8 cellular contexts compared by ENCODE assay signal in the genomic region with DNA sequence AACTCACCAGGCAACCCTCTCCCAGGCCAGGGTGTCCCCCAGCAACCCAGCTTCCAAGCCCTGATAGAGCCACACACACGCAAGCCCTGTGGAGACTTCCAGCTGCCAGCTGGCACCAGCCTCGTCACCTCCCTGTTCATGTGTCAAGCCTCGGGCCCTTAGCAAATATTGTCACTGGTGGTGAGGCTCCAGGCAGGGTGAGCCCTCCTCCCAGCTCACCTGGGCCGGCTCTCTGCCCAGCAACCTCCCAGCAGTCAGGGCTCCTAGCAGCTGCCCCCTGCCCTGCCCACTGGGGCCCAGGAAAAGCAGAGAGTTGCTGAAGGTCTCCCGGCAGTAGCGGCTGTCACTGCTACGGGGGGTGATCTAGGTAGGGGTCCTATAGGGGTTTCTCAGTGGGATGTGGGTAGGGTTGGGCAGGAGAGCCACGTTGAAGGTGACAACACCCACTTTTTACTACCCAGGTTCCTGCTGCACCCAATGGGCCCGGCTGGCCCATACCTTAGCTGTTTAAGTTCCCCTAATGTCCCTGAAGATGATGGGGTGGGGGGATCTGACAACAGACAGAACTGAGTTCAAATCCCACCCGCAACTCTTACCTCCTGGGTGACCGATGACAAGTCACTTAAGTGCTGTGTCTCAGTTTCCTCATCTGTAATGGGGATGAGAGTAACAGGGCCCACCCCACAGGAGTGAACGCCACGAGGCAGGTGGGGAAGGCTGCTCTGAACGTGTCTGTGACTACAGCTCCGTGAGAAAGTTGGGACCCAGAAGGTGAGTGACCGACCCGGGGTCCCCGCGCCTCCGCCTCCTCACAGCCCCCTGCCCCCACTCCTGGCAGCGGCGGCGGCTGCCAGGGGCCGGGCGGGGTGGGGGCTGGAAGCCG. TPM values are rescaled to one million over a fixed set of nuclear protein-coding genes. Genes with fewer than 3 reads are reported as not detected.
DNase-seq lines count a peak whose midpoint lies in the region; ATAC-seq and TF ChIP-seq lines count a peak whose summit lies in the region.

No MANE protein-coding gene starts in this region.

- no peak overlapping the region; the same call in 1 of the 2 replicates for H3K27ac Mint-ChIP-seq in HFFc6

- ATAC-seq in RWPE2 (ENCODE audit: low read depth) (no peak), left cardiac atrium (peak; percentile 49 to 61), GM18858 (IDR thresholded peaks at IDR 0.05; ENCODE audit: unreplicated experiment) (no peak)

- no peaks in the 10 kb centered on the region for H3K9me3 ChIP-seq in RWPE2 (ENCODE audit: severe bottlenecking)

- H3K4me3 ChIP-seq in RWPE2 (ENCODE audit: severe bottlenecking), result peak overlapping the region; percentile 38
- peak overlapping the region; percentile 6 for H3K4me3 ChIP-seq in skeletal muscle cell (ENCODE audit: low read depth, low read length)

- no peaks in the 10 kb centered on the region for H3K4me1 ChIP-seq in RWPE2 (ENCODE audit: insufficient read depth, poor library complexity, severe bottlenecking)

- no peaks in the 10 kb centered on the region for H3K9me3 Mint-ChIP-seq in HFFc6

- H3K36me3 ChIP-seq in RWPE2 (ENCODE audit: low read depth), result no peaks in the 10 kb centered on the region

- intact Hi-C loops in left cardiac atrium (cut with DNase I) (no loop called here), posterior vena cava (cut with DNase I) (no loop called here)

- peaks cover 33% of the 10 kb centered on the region for H3K4me1 Mint-ChIP-seq in HFFc6 (ENCODE audit: low read depth)

- no peak for TF ChIP-seq CTCF in HFFc6 (IDR thresholded peaks at IDR 0.05)
- TF ChIP-seq CTCF in RWPE2 (IDR thresholded peaks at IDR 0.05; ENCODE audit: poor library complexity, severe bottlenecking), result no peak

- no peaks in the 10 kb centered on the region for H3K36me3 Mint-ChIP-seq in HFFc6 (ENCODE audit: low read depth)

- peaks cover 13% of the 10 kb centered on the region for H3K27me3 Mint-ChIP-seq in HFFc6 (ENCODE audit: insufficient read depth)

- peak overlapping the region; percentile 54; the same call in 1 of the 2 replicates for H3K4me3 Mint-ChIP-seq in HFFc6

- DNase-seq in HFFc6 (no peak), RWPE2 (ENCODE audit: low spot score) (no peak), left cardiac atrium (peak; percentile 59), skeletal muscle cell (ENCODE audit: low read depth) (no peak), Kasumi-1 (lab: John Stamatoyannopoulos, UW) (no peak), EL (no peak), posterior vena cava (ENCODE audit: low spot score) (no peak)

- no peaks in the 10 kb centered on the region for H3K27me3 ChIP-seq in RWPE2 (ENCODE audit: insufficient read depth, poor library complexity, severe bottlenecking)

- H3K27ac ChIP-seq in RWPE2 (ENCODE audit: poor library complexity, severe bottlenecking), result no peak overlapping the region

RNA-seq across cellular contexts. Expression of a gene that starts 0.7 kb away (rescaled TPM):
- total RNA-seq in HFFc6 (2021; fragmentation: NEBNext Ultra II Directional; extraction: Animal tissue kit (Norgen Biotek cat#: 25700)), result under 1 TPM in 4 of 6 experiments, not detected in 2; 0.10 to 0.52 (median 0.17) TPM
- total RNA-seq in left cardiac atrium (10 to 100 TPM; 14.0 to 14.8 TPM), posterior vena cava (1 to 10 TPM in 1 of 2 donors, under 1 TPM in 1; 0.81 to 1.6 TPM)

Comparison
In these comparisons a context has a peak if more than half of its experiments do, and no peak if none do; other contexts are left out.
1. ATAC-seq: peak in left cardiac atrium (2 of 2); none in RWPE2 (single experiment) and GM18858 (single experiment).
2. RNA of a gene that starts 0.7 kb away (total RNA-seq): 14.0 to 14.8 TPM in left cardiac atrium; 0.81 to 1.6 TPM in posterior vena cava and 0.10 to 0.52 TPM in HFFc6; every median in the first group is over 4 times any median in the second.